In the genomic region with DNA sequence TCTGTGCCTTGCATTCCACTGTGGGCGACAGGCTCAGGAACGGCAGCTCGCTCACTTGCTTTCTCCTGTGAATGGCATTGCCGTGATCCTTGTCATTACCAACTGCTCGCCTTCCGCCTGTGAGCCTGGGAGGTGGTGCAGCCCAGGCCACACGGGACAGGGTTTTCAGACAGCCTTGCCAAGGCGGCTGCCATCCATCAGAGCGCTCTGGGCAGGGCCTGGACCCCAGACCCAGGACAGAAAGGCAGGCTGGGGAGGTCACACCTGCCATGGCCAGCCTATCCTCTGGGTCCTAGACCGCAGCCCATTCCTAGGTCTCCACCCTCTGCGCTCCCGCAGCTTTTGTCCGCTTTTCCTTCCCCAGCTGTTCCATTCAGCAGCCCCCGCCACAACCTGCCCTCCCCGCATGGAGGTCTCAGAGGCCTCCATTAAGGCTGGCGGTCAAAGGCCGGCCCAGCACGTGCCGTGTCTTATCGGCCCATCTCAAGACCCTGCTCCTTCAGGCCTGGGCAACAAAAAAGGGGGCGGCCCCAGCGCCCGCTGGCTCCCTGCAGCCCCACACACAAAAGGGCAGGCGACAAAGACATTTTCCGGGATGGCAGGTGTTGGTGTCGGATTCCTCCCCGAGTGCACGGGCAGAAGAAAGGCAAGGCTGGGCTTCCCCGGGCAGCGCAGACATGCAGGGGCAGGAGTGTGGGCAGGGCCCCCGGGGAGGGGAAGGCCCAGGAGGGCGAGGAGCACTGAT, we compare ENCODE assay signal across 1 cellular context.
TF ChIP-seq lines count a peak whose summit lies in the region.

No MANE protein-coding gene starts in this region.

TF ChIP-seq in WTC11, 78 proteins besides CTCF, POLR2A, EP300 and RAD21 (continued from another document):
- TF ChIP-seq, protein P1, sequence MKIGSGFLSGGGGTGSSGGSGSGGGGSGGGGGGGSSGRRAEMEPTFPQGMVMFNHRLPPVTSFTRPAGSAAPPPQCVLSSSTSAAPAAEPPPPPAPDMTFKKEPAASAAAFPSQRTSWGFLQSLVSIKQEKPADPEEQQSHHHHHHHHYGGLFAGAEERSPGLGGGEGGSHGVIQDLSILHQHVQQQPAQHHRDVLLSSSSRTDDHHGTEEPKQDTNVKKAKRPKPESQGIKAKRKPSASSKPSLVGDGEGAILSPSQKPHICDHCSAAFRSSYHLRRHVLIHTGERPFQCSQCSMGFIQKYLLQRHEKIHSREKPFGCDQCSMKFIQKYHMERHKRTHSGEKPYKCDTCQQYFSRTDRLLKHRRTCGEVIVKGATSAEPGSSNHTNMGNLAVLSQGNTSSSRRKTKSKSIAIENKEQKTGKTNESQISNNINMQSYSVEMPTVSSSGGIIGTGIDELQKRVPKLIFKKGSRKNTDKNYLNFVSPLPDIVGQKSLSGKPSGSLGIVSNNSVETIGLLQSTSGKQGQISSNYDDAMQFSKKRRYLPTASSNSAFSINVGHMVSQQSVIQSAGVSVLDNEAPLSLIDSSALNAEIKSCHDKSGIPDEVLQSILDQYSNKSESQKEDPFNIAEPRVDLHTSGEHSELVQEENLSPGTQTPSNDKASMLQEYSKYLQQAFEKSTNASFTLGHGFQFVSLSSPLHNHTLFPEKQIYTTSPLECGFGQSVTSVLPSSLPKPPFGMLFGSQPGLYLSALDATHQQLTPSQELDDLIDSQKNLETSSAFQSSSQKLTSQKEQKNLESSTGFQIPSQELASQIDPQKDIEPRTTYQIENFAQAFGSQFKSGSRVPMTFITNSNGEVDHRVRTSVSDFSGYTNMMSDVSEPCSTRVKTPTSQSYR (CRISPR knock-in tag; IDR thresholded peaks at IDR 0.05) = 0 out of 2 replicates have a peak, but pooled peaks have one; percentile 14
- 0 out of 2 replicates have a peak, but pooled peaks have one; percentile 25 for TF ChIP-seq CREB1 (CRISPR knock-in tag; IDR thresholded peaks at IDR 0.05)
